ENCODE assay signal across 23 cellular contexts in the genomic region with DNA sequence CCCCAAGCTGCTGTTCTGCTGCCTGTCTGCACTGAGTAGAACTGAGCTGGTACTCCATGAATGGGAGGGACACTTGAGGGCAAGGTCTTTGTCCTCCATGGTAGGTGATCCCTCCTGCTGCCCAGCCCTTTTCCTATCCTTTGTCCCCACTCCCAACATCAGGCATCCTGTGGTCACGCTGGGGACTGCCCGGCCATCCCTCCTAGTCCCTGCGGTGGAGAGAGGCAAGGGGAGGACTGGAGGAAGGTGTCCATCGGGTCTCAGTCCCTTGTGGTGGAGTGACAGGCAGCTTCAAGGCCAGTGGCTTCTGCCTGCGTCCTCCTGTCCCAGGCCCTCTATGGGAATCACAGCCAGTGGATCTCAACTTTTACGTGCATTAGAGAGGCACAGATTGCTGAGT. TPM values are rescaled to one million over a fixed set of nuclear protein-coding genes. Genes with fewer than 3 reads are reported as not detected.
"Had no signal": no experiment of that assay in that cellular context is flagged by ENCODE, and none has a peak within 500 bp of the region (broad histone marks: within the 10 kb centered on the region; RNA-seq: fewer than 3 reads in every experiment).

No MANE protein-coding gene starts in this region.

- H2AFZ ChIP-seq: hepatocyte, parathyroid adenoma had no signal

- H3K27me3 ChIP-seq: gastrocnemius medialis, heart left ventricle, hepatocyte, right lobe of liver, stomach, thyroid gland, uterus had no signal

- H3K9me3 ChIP-seq: gastrocnemius medialis, right lobe of liver, thyroid gland, uterus had no signal

- DNase-seq: cerebellar nuclear complex; cortex of kidney; effector memory CD8-positive, alpha-beta T cell; foreskin fibroblast; gastrocnemius medialis; heart left ventricle; left cardiac atrium; left lung; mesendoderm; naive thymus-derived CD8-positive, alpha-beta T cell; right lobe of liver; stimulated activated CD4-positive, alpha-beta T cell treated with anti-CD3 and anti-CD28 coated beads, Interleukin-12 subunit alpha, Interleukin-12 subunit beta, amount 100 ng/mL, for 4 hours; stimulated activated CD4-positive, alpha-beta T cell treated with anti-CD3 and anti-CD28 coated beads, Interleukin-2, amount 100 ng/mL, for 24 hours; stimulated activated CD4-positive, alpha-beta T cell treated with anti-CD3 and anti-CD28 coated beads, Interleukin-4, amount 100 ng/mL, for 24 hours; stimulated activated naive CD4-positive, alpha-beta T cell treated with Interleukin-2 at 50 U/mL for 16 hours; stomach; thyroid gland had no signal

- ATAC-seq: effector memory CD8-positive, alpha-beta T cell; gastrocnemius medialis; heart left ventricle; left cardiac atrium; left lung; naive thymus-derived CD8-positive, alpha-beta T cell; right lobe of liver; stimulated activated effector memory CD8-positive, alpha-beta T cell treated with anti-CD3 and anti-CD28 coated beads, Interleukin-12 subunit alpha, Interleukin-12 subunit beta, amount 100 ng/mL, for 72 hours had no signal

- H3K4me3 ChIP-seq: gastrocnemius medialis, heart left ventricle, hepatocyte, left lung, right lobe of liver, smooth muscle cell, stomach, thyroid gland, uterus had no signal

- H3K9ac ChIP-seq: parathyroid adenoma had no signal

- H3K4me2 ChIP-seq: hepatocyte, smooth muscle cell had no signal

- H3K27ac ChIP-seq: gastrocnemius medialis, heart left ventricle, hepatocyte, left lung, parathyroid adenoma, right lobe of liver, stomach, thyroid gland, uterus had no signal

- H3K4me1 ChIP-seq: gastrocnemius medialis, heart left ventricle, left lung, parathyroid adenoma, right lobe of liver, thyroid gland, uterus had no signal

- H3K36me3 ChIP-seq: gastrocnemius medialis, heart left ventricle, left lung, right lobe of liver, stomach, thyroid gland, uterus had no signal

RNA-seq across cellular contexts. Expression of a gene that starts 25.9 kb away (rescaled TPM):
- total RNA-seq: dermis microvascular lymphatic vessel endothelial cell; naive thymus-derived CD8-positive, alpha-beta T cell had no signal
- polyA plus RNA-seq: naive thymus-derived CD8-positive, alpha-beta T cell had no signal
